ENCODE assay signal across 8 cellular contexts in the genomic region with DNA sequence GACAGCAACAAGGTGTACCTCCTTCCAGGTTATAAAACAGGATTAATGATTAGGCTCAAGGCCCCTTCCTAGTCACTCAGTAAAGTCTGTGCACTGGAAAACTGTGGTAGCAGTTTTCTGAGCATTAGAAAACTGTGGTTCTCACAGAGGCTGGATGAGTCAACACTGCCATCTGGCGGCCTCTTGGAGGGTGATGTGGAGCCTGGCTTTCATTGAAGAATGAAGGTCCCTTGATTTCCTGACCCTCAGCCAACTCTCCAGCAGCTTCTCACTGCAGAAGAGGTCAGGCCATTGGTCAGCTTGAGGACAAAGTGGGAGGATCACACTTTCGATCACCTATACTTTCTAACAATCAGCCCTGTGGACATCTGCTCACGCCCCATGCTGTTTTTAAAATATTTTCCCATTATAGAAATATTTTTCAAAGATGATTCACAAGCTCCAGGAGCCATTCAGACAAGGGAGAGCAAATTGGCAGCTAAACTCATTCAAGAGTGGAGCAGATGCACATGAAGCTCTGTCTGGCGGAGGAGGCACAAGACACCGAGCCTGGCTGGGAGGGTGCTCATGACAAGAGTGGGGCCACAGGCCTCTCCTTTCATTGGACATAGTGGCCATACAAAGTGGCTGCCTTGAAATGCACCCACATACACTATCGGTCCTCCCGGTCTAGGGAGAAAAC. TPM values are rescaled to one million over a fixed set of nuclear protein-coding genes. Genes with fewer than 3 reads are reported as not detected.
A peak's percentile ranks its signal among the peaks of the same experiment; 100 is the strongest.
DNase-seq lines count a peak whose midpoint lies in the region; ATAC-seq and TF ChIP-seq lines count a peak whose summit lies in the region.

No MANE protein-coding gene starts in this region.

- H3K4me1 Mint-ChIP-seq in Calu3 (ENCODE audit: low read depth, unreplicated experiment), result no peaks in the 10 kb centered on the region
- no peaks in the 10 kb centered on the region for H3K4me1 Mint-ChIP-seq in activated T-cell treated with anti-CD3 and anti-CD28 coated beads, Interleukin-2, amount 50 U/mL, for 72 hours (ENCODE audit: low read depth)

- WGBS in tibial nerve, 2 donors, result 53 to 59% methylated on average over 7 of the region's 7 CpGs

- peaks cover under 1% of the 10 kb centered on the region for H3K36me3 Mint-ChIP-seq in Calu3 (ENCODE audit: insufficient read depth, unreplicated experiment)
- peaks cover under 1 to 4% of the 10 kb centered on the region in 2 donors for H3K36me3 Mint-ChIP-seq in activated T-cell treated with anti-CD3 and anti-CD28 coated beads, Interleukin-2, amount 50 U/mL, for 72 hours (ENCODE audit: insufficient read depth in 2 of 2)

- H3K4me1 ChIP-seq in Peyer's patch, result no peaks in the 10 kb centered on the region
- H3K4me1 ChIP-seq in neutrophil (ENCODE audit: control insufficient read depth in 1 of 2, insufficient read depth in 1 of 2, low read depth in 1 of 2, low read length in 1 of 2), result no peaks in the 10 kb centered on the region
- no peaks in the 10 kb centered on the region for H3K4me1 ChIP-seq in tibial nerve

- no peak overlapping the region for H3K4me3 ChIP-seq in Peyer's patch
- no peak overlapping the region for H3K4me3 ChIP-seq in fibroblast of pulmonary artery (replicated peaks; ENCODE audit: low read depth, low read length)
- no peak overlapping the region for H3K4me3 ChIP-seq in neutrophil (ENCODE audit: low read depth in 1 of 2, low read length in 1 of 2)
- H3K4me3 ChIP-seq in tibial nerve, result no peak overlapping the region

- H3K27ac ChIP-seq in Peyer's patch (no peak overlapping the region), neutrophil (no peak overlapping the region), tibial nerve (no peak overlapping the region)

- ATAC-seq in GM21367 (IDR thresholded peaks at IDR 0.05; ENCODE audit: unreplicated experiment), result peak; percentile 80
- peak; percentile 80 to 82 for ATAC-seq in activated T-cell treated with anti-CD3 and anti-CD28 coated beads, Interleukin-2, amount 50 U/mL, for 72 hours (replicated peaks in 1 of 2)

- TF ChIP-seq EP300 in tibial nerve (IDR thresholded peaks at IDR 0.05), result no peak

- peak; percentile 58 for DNase-seq in Calu3
- DNase-seq in HuH-7.5 (ENCODE audit: low spot score), result peak; percentile 56
- peak; percentile 56 to 86 (median 75) for DNase-seq in Peyer's patch
- DNase-seq in activated T-cell treated with anti-CD3 and anti-CD28 coated beads, Interleukin-2, amount 50 U/mL, for 72 hours, result peak; percentile 63 to 70
- DNase-seq in fibroblast of pulmonary artery (ENCODE audit: low read depth), result peak; percentile 80
- DNase-seq in tibial nerve (ENCODE audit: low spot score in 2 of 2), result peak; percentile 50 to 82

- CTCF ChIA-PET in Calu3 (lab: Charles Lee), result interaction anchor here (0.8 to 1.3 kb wide), 2 partner anchors 264 to 698 kb away, joined by 5 read pairs; no protein-coding TSS in a partner anchor

- TF ChIP-seq CTCF in Calu3 (IDR thresholded peaks at IDR 0.05; ENCODE audit: unreplicated experiment) (peak; percentile 48), Peyer's patch (IDR thresholded peaks at IDR 0.05) (peak; percentile 22 to 81 (median 76)), fibroblast of pulmonary artery (IDR thresholded peaks at IDR 0.05; ENCODE audit: low read length, missing control alignments) (peak; percentile 98), neutrophil (IDR thresholded peaks at IDR 0.05) (peak; percentile 49), tibial nerve (IDR thresholded peaks at IDR 0.05) (peak; percentile 64 to 81 (median 78))

- TF ChIP-seq POLR2A in Peyer's patch (IDR thresholded peaks at IDR 0.05) (no peak), tibial nerve (IDR thresholded peaks at IDR 0.05) (no peak)

- intact Hi-C loops in Calu3 (cut with micrococcal nuclease; ENCODE audit: unreplicated experiment), result loop anchor here (10.0 kb wide), 3 partner anchors 235 to 1635 kb away; a partner anchor contains a TSS

- H3K27me3 ChIP-seq in Peyer's patch (no peaks in the 10 kb centered on the region), neutrophil (no peaks in the 10 kb centered on the region), tibial nerve (no peaks in the 10 kb centered on the region)

- no TSS peak for BruUV-seq in Calu3 (replicated peaks; lab: Mats Ljungman, UMichigan)

- H3K27me3 Mint-ChIP-seq in Calu3 (ENCODE audit: unreplicated experiment), result no peaks in the 10 kb centered on the region
- H3K27me3 Mint-ChIP-seq in activated T-cell treated with anti-CD3 and anti-CD28 coated beads, Interleukin-2, amount 50 U/mL, for 72 hours (ENCODE audit: low read depth), result peaks cover 12% of the 10 kb centered on the region

- H3K36me3 ChIP-seq in Peyer's patch (peaks cover 0 to 24% (median 0%) of the 10 kb centered on the region in 3 donors), neutrophil (peaks cover 32% of the 10 kb centered on the region), tibial nerve (peaks cover 0 to 34% (median 0%) of the 10 kb centered on the region in 3 donors)

- H3K9me3 ChIP-seq in Peyer's patch, result no peaks in the 10 kb centered on the region
- H3K9me3 ChIP-seq in neutrophil, result no peaks in the 10 kb centered on the region
- H3K9me3 ChIP-seq in tibial nerve, result no peaks in the 10 kb centered on the region

- H3K27ac Mint-ChIP-seq in Calu3 (ENCODE audit: unreplicated experiment), result no peak overlapping the region
- no peak overlapping the region for H3K27ac Mint-ChIP-seq in activated T-cell treated with anti-CD3 and anti-CD28 coated beads, Interleukin-2, amount 50 U/mL, for 72 hours

- no peak overlapping the region for H3K4me3 Mint-ChIP-seq in Calu3 (ENCODE audit: low read depth, unreplicated experiment)
- H3K4me3 Mint-ChIP-seq in activated T-cell treated with anti-CD3 and anti-CD28 coated beads, Interleukin-2, amount 50 U/mL, for 72 hours, result no peak overlapping the region

- no peaks in the 10 kb centered on the region for H3K9me3 Mint-ChIP-seq in Calu3 (ENCODE audit: low read depth, unreplicated experiment)
- H3K9me3 Mint-ChIP-seq in activated T-cell treated with anti-CD3 and anti-CD28 coated beads, Interleukin-2, amount 50 U/mL, for 72 hours, result no peaks in the 10 kb centered on the region

RNA-seq across cellular contexts. Expression of a gene that starts 23.1 kb away (rescaled TPM):
- total RNA-seq in Calu3 (2022), result 151 and 156 TPM in 2 replicates
- 100 to 1,000 TPM in 3 of 4 donors, 10 to 100 TPM in 1; 84.9 to 154 (median 143) TPM for total RNA-seq in Peyer's patch
- 100 to 1,000 TPM; 169 to 174 TPM for total RNA-seq in activated T-cell treated with anti-CD3 and anti-CD28 coated beads, Interleukin-2, amount 50 U/mL, for 72 hours
- total RNA-seq in tibial nerve, result 100 to 1,000 TPM; 122 to 207 (median 155) TPM

RNA-seq across cellular contexts. Expression of a gene that starts 24.2 kb away (rescaled TPM):
- 13.7 and 13.9 TPM in 2 replicates for total RNA-seq in Calu3 (2022)
- total RNA-seq in Peyer's patch, result 10 to 100 TPM; 14.2 to 37.1 (median 33.7) TPM
- 10 to 100 TPM; 25.8 to 29.0 TPM for total RNA-seq in activated T-cell treated with anti-CD3 and anti-CD28 coated beads, Interleukin-2, amount 50 U/mL, for 72 hours
- 10 to 100 TPM; 14.5 to 16.1 (median 15.6) TPM for total RNA-seq in tibial nerve

RNA-seq across cellular contexts. Expression of a gene that starts 54.5 kb away (rescaled TPM):
- 34.5 and 36.6 TPM in 2 replicates for total RNA-seq in Calu3 (2022)
- total RNA-seq in Peyer's patch, result 10 to 100 TPM; 47.0 to 65.0 (median 52.8) TPM
- 100 to 1,000 TPM in 1 of 2 donors, 10 to 100 TPM in 1; 99.4 to 111 TPM for total RNA-seq in activated T-cell treated with anti-CD3 and anti-CD28 coated beads, Interleukin-2, amount 50 U/mL, for 72 hours
- total RNA-seq in tibial nerve, result 10 to 100 TPM; 53.5 to 82.2 (median 70.3) TPM

Comparison
In these comparisons a context has a peak if more than half of its experiments do, and no peak if none do; other contexts are left out.
1. CTCF ChIP-seq: peak in every context shown above with its lines; median percentile 98 in fibroblast of pulmonary artery; 78 in tibial nerve; 76 in Peyer's patch; 49 in neutrophil; 48 in Calu3.